Comparison of ENCODE assay signal across 17 cellular contexts in the genomic region with DNA sequence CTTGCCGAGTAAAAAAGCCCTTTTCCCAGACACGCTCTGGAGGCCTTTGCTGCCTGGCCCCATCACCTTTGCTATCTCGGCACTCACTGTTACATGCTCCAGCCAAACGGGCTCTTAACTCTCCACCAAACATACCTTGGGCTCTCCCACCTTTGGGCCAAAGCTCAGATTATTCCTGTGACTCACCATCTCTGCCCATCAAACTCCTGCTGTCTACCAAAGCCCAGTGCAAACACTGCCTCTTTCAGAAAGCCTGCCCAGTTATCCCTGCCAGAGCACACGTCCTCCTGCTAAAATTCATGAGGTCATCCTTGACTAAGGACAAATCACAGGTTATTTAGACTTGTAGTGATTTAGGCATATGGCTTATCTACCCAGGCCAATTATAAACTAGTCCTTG. TPM values are rescaled to one million over a fixed set of nuclear protein-coding genes. Genes with fewer than 3 reads are reported as not detected.
DNase-seq lines count a peak whose midpoint lies in the region; ATAC-seq and TF ChIP-seq lines count a peak whose summit lies in the region.
"Had no signal": no experiment of that assay in that cellular context is flagged by ENCODE, and none has a peak within 500 bp of the region (broad histone marks: within the 10 kb centered on the region; RNA-seq: fewer than 3 reads in every experiment).

No MANE protein-coding gene starts in this region.

- TF ChIP-seq CTCF in heart right ventricle (IDR thresholded peaks at IDR 0.05), result no peak
- no peak for TF ChIP-seq CTCF in thoracic aorta (IDR thresholded peaks at IDR 0.05)

- H3K4me3 Mint-ChIP-seq in natural killer cell treated with Interleukin-12 subunit alpha and Interleukin-12 subunit beta and Interleukin-15 and Interleukin-18, amount 100 ng/mL, for 72 hours, result no peak overlapping the region
- H3K4me3 Mint-ChIP-seq: neural crest cell had no signal

- no peak overlapping the region for H3K27ac Mint-ChIP-seq in natural killer cell treated with Interleukin-12 subunit alpha and Interleukin-12 subunit beta and Interleukin-15 and Interleukin-18, amount 100 ng/mL, for 72 hours

- H3K27ac ChIP-seq in heart right ventricle, result peak overlapping the region in 8 of 10 donors; percentile 22 to 77 (median 60)
- H3K27ac ChIP-seq in thoracic aorta, result peak overlapping the region; percentile 69 to 78
- H3K27ac ChIP-seq: brain microvascular endothelial cell, suprapubic skin had no signal

- WGBS in heart right ventricle, 2 donors, result 51 to 55% methylated on average over 5 of the region's 5 CpGs

- peak in 7 of 8 donors; percentile 58 to 92 (median 75) for ATAC-seq in heart right ventricle
- ATAC-seq in thoracic aorta (ENCODE audit: insufficient number of reproducible peaks, low FRiP score, low read depth), result peak; percentile 76
- no peak for ATAC-seq in natural killer cell treated with Interleukin-12 subunit alpha and Interleukin-12 subunit beta and Interleukin-15 and Interleukin-18, amount 100 ng/mL, for 72 hours
- ATAC-seq: activated CD4-positive, CD25-positive, alpha-beta regulatory T cell treated with anti-CD3 and anti-CD28 coated beads, Interleukin-2, amount 50 U/mL, for 24 hours had no signal

- DNase-seq in MG63, result peak; percentile 73
- peak; percentile 75 for DNase-seq in astrocyte of the hippocampus (ENCODE audit: low read depth, low spot score)
- no peak for DNase-seq in heart right ventricle
- no peak for DNase-seq in thoracic aorta (ENCODE audit: low spot score)
- no peak for DNase-seq in activated T-cell treated with anti-CD3 and anti-CD28 coated beads for 4 hours
- no peak for DNase-seq in kidney glomerular epithelial cell (lab: John Stamatoyannopoulos, UW)
- DNase-seq in natural killer cell treated with Interleukin-12 subunit alpha and Interleukin-12 subunit beta and Interleukin-15 and Interleukin-18, amount 100 ng/mL, for 72 hours (ENCODE audit: low spot score), result no peak
- DNase-seq: activated naive CD4-positive, alpha-beta T cell; brain microvascular endothelial cell; foreskin melanocyte; NCI-H2081 treated with DMSO at 0.1 percent for 48 hours; NCI-H526 treated with DMSO at 0.1 percent for 48 hours; T-helper 1 cell had no signal

- no peaks in the 10 kb centered on the region for H3K9me3 Mint-ChIP-seq in natural killer cell treated with Interleukin-12 subunit alpha and Interleukin-12 subunit beta and Interleukin-15 and Interleukin-18, amount 100 ng/mL, for 72 hours
- H3K9me3 Mint-ChIP-seq: neural crest cell had no signal

- H3K4me3 ChIP-seq in MG63 (no peak overlapping the region), heart right ventricle (no peak overlapping the region), thoracic aorta (no peak overlapping the region)
- H3K4me3 ChIP-seq: lung, suprapubic skin had no signal

- H3K9me3 ChIP-seq in MG63 (no peaks in the 10 kb centered on the region), heart right ventricle (no peaks in the 10 kb centered on the region), thoracic aorta (no peaks in the 10 kb centered on the region)
- H3K9me3 ChIP-seq: suprapubic skin had no signal

- intact Hi-C loops in heart right ventricle (cut with DNase I), result no loop called here

- peaks cover 0 to 26% (median 12%) of the 10 kb centered on the region in 9 donors for H3K4me1 ChIP-seq in heart right ventricle
- H3K4me1 ChIP-seq in thoracic aorta (ENCODE audit: control insufficient read depth in 1 of 2, low read depth in 2 of 2), result peaks cover 11 to 26% of the 10 kb centered on the region in 2 donors
- H3K4me1 ChIP-seq: suprapubic skin had no signal

- H3K36me3 Mint-ChIP-seq in natural killer cell treated with Interleukin-12 subunit alpha and Interleukin-12 subunit beta and Interleukin-15 and Interleukin-18, amount 100 ng/mL, for 72 hours, result no peaks in the 10 kb centered on the region

- H3K4me1 Mint-ChIP-seq in natural killer cell treated with Interleukin-12 subunit alpha and Interleukin-12 subunit beta and Interleukin-15 and Interleukin-18, amount 100 ng/mL, for 72 hours (ENCODE audit: low read depth in 2 of 2), result no peaks in the 10 kb centered on the region
- H3K4me1 Mint-ChIP-seq: neural crest cell had no signal

- H3K27me3 ChIP-seq in MG63, result no peaks in the 10 kb centered on the region
- H3K27me3 ChIP-seq in heart right ventricle, result no peaks in the 10 kb centered on the region
- no peaks in the 10 kb centered on the region for H3K27me3 ChIP-seq in thoracic aorta (replicated peaks; ENCODE audit: insufficient read depth)
- H3K27me3 ChIP-seq: brain microvascular endothelial cell, suprapubic skin had no signal

- peaks cover 0 to 2% of the 10 kb centered on the region in 2 donors for H3K27me3 Mint-ChIP-seq in natural killer cell treated with Interleukin-12 subunit alpha and Interleukin-12 subunit beta and Interleukin-15 and Interleukin-18, amount 100 ng/mL, for 72 hours

- H3K36me3 ChIP-seq in MG63 (no peaks in the 10 kb centered on the region), heart right ventricle (no peaks in the 10 kb centered on the region), thoracic aorta (no peaks in the 10 kb centered on the region)
- H3K36me3 ChIP-seq: brain microvascular endothelial cell, suprapubic skin had no signal

RNA-seq across cellular contexts. Expression of gene SERPINE3, which starts 48.1 kb away (rescaled TPM):
- not detected in 2 replicates for total RNA-seq in MG63 (2014; rRNA removed; shearing (Covaris generic); ENCODE audit: low replicate concordance)
- not detected for total RNA-seq in heart right ventricle
- under 1 TPM in 1 of 2 donors, not detected in 1; 0.01 TPM for polyA plus RNA-seq in heart right ventricle
- under 1 TPM in 1 of 2 donors, not detected in 1; 0.68 TPM for total RNA-seq in thoracic aorta
- total RNA-seq in natural killer cell treated with Interleukin-12 subunit alpha and Interleukin-12 subunit beta and Interleukin-15 and Interleukin-18, amount 100 ng/mL, for 72 hours, result not detected
- total RNA-seq: lung, neural crest cell, suprapubic skin had no signal
- polyA plus RNA-seq: lung had no signal

Comparison
In these comparisons a context has a peak if more than half of its experiments do, and no peak if none do; other contexts are left out.
1. DNase-seq: peak in MG63 (single experiment) and astrocyte of the hippocampus (single experiment); none in heart right ventricle (0 of 2), thoracic aorta (single experiment), activated T-cell treated with anti-CD3 and anti-CD28 coated beads for 4 hours (single experiment), kidney glomerular epithelial cell (single experiment) and natural killer cell treated with Interleukin-12 subunit alpha and Interleukin-12 subunit beta and Interleukin-15 and Interleukin-18, amount 100 ng/mL, for 72 hours (single experiment).
2. ATAC-seq: peak in heart right ventricle (7 of 8) and thoracic aorta (single experiment); none in natural killer cell treated with Interleukin-12 subunit alpha and Interleukin-12 subunit beta and Interleukin-15 and Interleukin-18, amount 100 ng/mL, for 72 hours (0 of 2).